ENCODE assay signal across 1 cellular context in genomic region chr9:20624201-20625002, GRCh38.
TF ChIP-seq lines count a peak whose summit lies in the region.

No MANE protein-coding gene starts in this region.

TF ChIP-seq in HEK293, 187 proteins besides CTCF, POLR2A, EP300 and RAD21 (continued from another document and continues in another):
- TF ChIP-seq ZNF670 (tag by site-specific recombination; IDR thresholded peaks at IDR 0.05; ENCODE audit: low read depth) (no peak), GLI4 (tag by site-specific recombination; IDR thresholded peaks at IDR 0.05) (no peak), ZNF561 (tag by site-specific recombination; IDR thresholded peaks at IDR 0.05; ENCODE audit: borderline replicate concordance) (0 out of 2 replicates have a peak, but pooled peaks have one; percentile 54), HOXC10 (CRISPR knock-in tag; IDR thresholded peaks at IDR 0.05) (no peak), ZNF639 (tag by site-specific recombination; IDR thresholded peaks at IDR 0.05) (0 out of 2 replicates have a peak, but pooled peaks have one; percentile 18), IKZF3 (tag by site-specific recombination; IDR thresholded peaks at IDR 0.05) (peak; percentile 48; the same call in 1 of the 2 replicates), ZNF624 (tag by site-specific recombination; IDR thresholded peaks at IDR 0.05) (no peak), ZNF747 (tag by site-specific recombination; IDR thresholded peaks at IDR 0.05) (no peak), ZNF121 (tag by site-specific recombination; IDR thresholded peaks at IDR 0.05) (no peak), ZNF335 (tag by site-specific recombination; conservative IDR thresholded peaks at IDR 0.05) (peak; percentile 59), ZNF366 (tag by site-specific recombination; conservative IDR thresholded peaks at IDR 0.05) (peak; percentile 70; the same call in 1 of the 2 replicates), YY1 (tag by site-specific recombination; IDR thresholded peaks at IDR 0.05) (no peak), ZNF660 (tag by site-specific recombination; IDR thresholded peaks at IDR 0.05) (0 out of 2 replicates have a peak, but pooled peaks have one; percentile 34), EGR2 (tag by site-specific recombination; IDR thresholded peaks at IDR 0.05; ENCODE audit: low read depth) (no peak), ZNF175 (tag by site-specific recombination; IDR thresholded peaks at IDR 0.05) (no peak), ATF2 (tag by site-specific recombination; IDR thresholded peaks at IDR 0.05; ENCODE audit: low read depth) (no peak), ZXDB (tag by site-specific recombination; IDR thresholded peaks at IDR 0.05) (no peak), ZNF23 (tag by site-specific recombination; IDR thresholded peaks at IDR 0.05; ENCODE audit: borderline replicate concordance) (no peak), ZNF266 (tag by site-specific recombination; IDR thresholded peaks at IDR 0.05; ENCODE audit: low read depth) (no peak), GFI1B (tag by site-specific recombination; IDR thresholded peaks at IDR 0.05) (no peak), ZNF112 (tag by site-specific recombination; IDR thresholded peaks at IDR 0.05) (no peak), ZBTB8A (tag by site-specific recombination; IDR thresholded peaks at IDR 0.05) (no peak), ZNF654 (tag by site-specific recombination; IDR thresholded peaks at IDR 0.05; ENCODE audit: low read depth) (peak; percentile 93), ZNF785 (tag by site-specific recombination; IDR thresholded peaks at IDR 0.05) (no peak), SP3 (tag by site-specific recombination; IDR thresholded peaks at IDR 0.05) (0 out of 2 replicates have a peak, but pooled peaks have one; percentile 12), YY2 (tag by site-specific recombination; IDR thresholded peaks at IDR 0.05) (no peak), ZNF174 (tag by site-specific recombination; IDR thresholded peaks at IDR 0.05) (no peak), ZNF214 (tag by site-specific recombination; IDR thresholded peaks at IDR 0.05; ENCODE audit: borderline replicate concordance) (no peak), KLF10 (tag by site-specific recombination; IDR thresholded peaks at IDR 0.05) (0 out of 2 replicates have a peak, but pooled peaks have one; percentile 37), ZNF626 (tag by site-specific recombination; IDR thresholded peaks at IDR 0.05) (no peak), ZNF354C (tag by site-specific recombination; IDR thresholded peaks at IDR 0.05; ENCODE audit: borderline replicate concordance, low read depth) (no peak), ZNF394 (tag by site-specific recombination; IDR thresholded peaks at IDR 0.05; ENCODE audit: borderline replicate concordance) (no peak), ZNF777 (tag by site-specific recombination; IDR thresholded peaks at IDR 0.05; ENCODE audit: borderline replicate concordance) (no peak), ZNF157 (tag by site-specific recombination; IDR thresholded peaks at IDR 0.05) (no peak), ZNF416 (tag by site-specific recombination; IDR thresholded peaks at IDR 0.05) (no peak), ZNF202 (tag by site-specific recombination; IDR thresholded peaks at IDR 0.05; ENCODE audit: borderline replicate concordance) (no peak), PRDM6 (tag by site-specific recombination; IDR thresholded peaks at IDR 0.05) (0 out of 2 replicates have a peak, but pooled peaks have one; percentile 7), BCL11B (tag by site-specific recombination; IDR thresholded peaks at IDR 0.05; ENCODE audit: low read depth) (no peak), PRDM10 (tag by site-specific recombination; IDR thresholded peaks at IDR 0.05) (peak; percentile 93), ZSCAN23 (tag by site-specific recombination; IDR thresholded peaks at IDR 0.05) (no peak), ZNF221 (tag by site-specific recombination; IDR thresholded peaks at IDR 0.05; ENCODE audit: borderline replicate concordance) (no peak), ZFHX2 (tag by site-specific recombination; conservative IDR thresholded peaks at IDR 0.05) (no peak), MYNN (tag by site-specific recombination; IDR thresholded peaks at IDR 0.05; ENCODE audit: borderline replicate concordance) (no peak), ZNF140 (tag by site-specific recombination; IDR thresholded peaks at IDR 0.05) (no peak), REPIN1 (tag by site-specific recombination; IDR thresholded peaks at IDR 0.05; ENCODE audit: low read depth) (no peak), ZNF2 (tag by site-specific recombination; IDR thresholded peaks at IDR 0.05) (peak; percentile 50; the same call in 1 of the 2 replicates), WT1 (tag by site-specific recombination; IDR thresholded peaks at IDR 0.05) (no peak), SP7 (tag by site-specific recombination; IDR thresholded peaks at IDR 0.05) (0 out of 2 replicates have a peak, but pooled peaks have one; percentile 34), ZNF843 (tag by site-specific recombination; IDR thresholded peaks at IDR 0.05) (no peak)
- TF ChIP-seq, protein P1, sequence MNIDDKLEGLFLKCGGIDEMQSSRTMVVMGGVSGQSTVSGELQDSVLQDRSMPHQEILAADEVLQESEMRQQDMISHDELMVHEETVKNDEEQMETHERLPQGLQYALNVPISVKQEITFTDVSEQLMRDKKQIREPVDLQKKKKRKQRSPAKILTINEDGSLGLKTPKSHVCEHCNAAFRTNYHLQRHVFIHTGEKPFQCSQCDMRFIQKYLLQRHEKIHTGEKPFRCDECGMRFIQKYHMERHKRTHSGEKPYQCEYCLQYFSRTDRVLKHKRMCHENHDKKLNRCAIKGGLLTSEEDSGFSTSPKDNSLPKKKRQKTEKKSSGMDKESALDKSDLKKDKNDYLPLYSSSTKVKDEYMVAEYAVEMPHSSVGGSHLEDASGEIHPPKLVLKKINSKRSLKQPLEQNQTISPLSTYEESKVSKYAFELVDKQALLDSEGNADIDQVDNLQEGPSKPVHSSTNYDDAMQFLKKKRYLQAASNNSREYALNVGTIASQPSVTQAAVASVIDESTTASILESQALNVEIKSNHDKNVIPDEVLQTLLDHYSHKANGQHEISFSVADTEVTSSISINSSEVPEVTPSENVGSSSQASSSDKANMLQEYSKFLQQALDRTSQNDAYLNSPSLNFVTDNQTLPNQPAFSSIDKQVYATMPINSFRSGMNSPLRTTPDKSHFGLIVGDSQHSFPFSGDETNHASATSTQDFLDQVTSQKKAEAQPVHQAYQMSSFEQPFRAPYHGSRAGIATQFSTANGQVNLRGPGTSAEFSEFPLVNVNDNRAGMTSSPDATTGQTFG (tag by site-specific recombination; IDR thresholded peaks at IDR 0.05; ENCODE audit: borderline replicate concordance), result no peak
- TF ChIP-seq, protein P2, sequence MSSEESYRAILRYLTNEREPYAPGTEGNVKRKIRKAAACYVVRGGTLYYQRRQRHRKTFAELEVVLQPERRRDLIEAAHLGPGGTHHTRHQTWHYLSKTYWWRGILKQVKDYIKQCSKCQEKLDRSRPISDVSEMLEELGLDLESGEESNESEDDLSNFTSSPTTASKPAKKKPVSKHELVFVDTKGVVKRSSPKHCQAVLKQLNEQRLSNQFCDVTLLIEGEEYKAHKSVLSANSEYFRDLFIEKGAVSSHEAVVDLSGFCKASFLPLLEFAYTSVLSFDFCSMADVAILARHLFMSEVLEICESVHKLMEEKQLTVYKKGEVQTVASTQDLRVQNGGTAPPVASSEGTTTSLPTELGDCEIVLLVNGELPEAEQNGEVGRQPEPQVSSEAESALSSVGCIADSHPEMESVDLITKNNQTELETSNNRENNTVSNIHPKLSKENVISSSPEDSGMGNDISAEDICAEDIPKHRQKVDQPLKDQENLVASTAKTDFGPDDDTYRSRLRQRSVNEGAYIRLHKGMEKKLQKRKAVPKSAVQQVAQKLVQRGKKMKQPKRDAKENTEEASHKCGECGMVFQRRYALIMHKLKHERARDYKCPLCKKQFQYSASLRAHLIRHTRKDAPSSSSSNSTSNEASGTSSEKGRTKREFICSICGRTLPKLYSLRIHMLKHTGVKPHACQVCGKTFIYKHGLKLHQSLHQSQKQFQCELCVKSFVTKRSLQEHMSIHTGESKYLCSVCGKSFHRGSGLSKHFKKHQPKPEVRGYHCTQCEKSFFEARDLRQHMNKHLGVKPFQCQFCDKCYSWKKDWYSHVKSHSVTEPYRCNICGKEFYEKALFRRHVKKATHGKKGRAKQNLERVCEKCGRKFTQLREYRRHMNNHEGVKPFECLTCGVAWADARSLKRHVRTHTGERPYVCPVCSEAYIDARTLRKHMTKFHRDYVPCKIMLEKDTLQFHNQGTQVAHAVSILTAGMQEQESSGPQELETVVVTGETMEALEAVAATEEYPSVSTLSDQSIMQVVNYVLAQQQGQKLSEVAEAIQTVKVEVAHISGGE (tag by site-specific recombination; conservative IDR thresholded peaks at IDR 0.05; ENCODE audit: low read depth), result no peak
- TF ChIP-seq, protein P3, sequence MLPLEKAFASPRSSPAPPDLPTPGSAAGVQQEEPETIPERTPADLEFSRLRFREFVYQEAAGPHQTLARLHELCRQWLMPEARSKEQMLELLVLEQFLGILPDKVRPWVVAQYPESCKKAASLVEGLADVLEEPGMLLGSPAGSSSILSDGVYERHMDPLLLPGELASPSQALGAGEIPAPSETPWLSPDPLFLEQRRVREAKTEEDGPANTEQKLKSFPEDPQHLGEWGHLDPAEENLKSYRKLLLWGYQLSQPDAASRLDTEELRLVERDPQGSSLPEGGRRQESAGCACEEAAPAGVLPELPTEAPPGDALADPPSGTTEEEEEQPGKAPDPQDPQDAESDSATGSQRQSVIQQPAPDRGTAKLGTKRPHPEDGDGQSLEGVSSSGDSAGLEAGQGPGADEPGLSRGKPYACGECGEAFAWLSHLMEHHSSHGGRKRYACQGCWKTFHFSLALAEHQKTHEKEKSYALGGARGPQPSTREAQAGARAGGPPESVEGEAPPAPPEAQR (tag by site-specific recombination; IDR thresholded peaks at IDR 0.05), result no peak
- TF ChIP-seq, protein P4, sequence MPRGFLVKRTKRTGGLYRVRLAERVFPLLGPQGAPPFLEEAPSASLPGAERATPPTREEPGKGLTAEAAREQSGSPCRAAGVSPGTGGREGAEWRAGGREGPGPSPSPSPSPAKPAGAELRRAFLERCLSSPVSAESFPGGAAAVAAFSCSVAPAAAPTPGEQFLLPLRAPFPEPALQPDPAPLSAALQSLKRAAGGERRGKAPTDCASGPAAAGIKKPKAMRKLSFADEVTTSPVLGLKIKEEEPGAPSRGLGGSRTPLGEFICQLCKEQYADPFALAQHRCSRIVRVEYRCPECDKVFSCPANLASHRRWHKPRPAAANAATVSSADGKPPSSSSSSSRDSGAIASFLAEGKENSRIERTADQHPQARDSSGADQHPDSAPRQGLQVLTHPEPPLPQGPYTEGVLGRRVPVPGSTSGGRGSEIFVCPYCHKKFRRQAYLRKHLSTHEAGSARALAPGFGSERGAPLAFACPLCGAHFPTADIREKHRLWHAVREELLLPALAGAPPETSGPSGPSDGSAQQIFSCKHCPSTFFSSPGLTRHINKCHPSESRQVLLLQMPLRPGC (tag by site-specific recombination; IDR thresholded peaks at IDR 0.05), result no peak
